Comparison of ENCODE assay signal across 20 cellular contexts in genomic region chr16:65002265-65002664, GRCh38.
DNase-seq lines count a peak whose midpoint lies in the region; ATAC-seq and TF ChIP-seq lines count a peak whose summit lies in the region.
"Had no signal": no experiment of that assay in that cellular context is flagged by ENCODE, and none has a peak within 500 bp of the region (broad histone marks: within the 10 kb centered on the region; RNA-seq: fewer than 3 reads in every experiment).

No MANE protein-coding gene starts in this region.

- H3K9me3 ChIP-seq in SJSA1 (replicated peaks) (no peaks in the 10 kb centered on the region), osteoblast (ENCODE audit: low read depth, low read length) (no peaks in the 10 kb centered on the region)
- no peaks in the 10 kb centered on the region for H3K9me3 ChIP-seq in effector memory CD4-positive, alpha-beta T cell (ENCODE audit: control insufficient read depth, low read length)
- H3K9me3 ChIP-seq: gastrocnemius medialis, mucosa of descending colon had no signal

- no peak overlapping the region for H3K4me2 ChIP-seq in osteoblast (ENCODE audit: insufficient read depth, low read length)
- H3K4me2 ChIP-seq: PC-9 had no signal

- DNase-seq in COLO829 (ENCODE audit: low spot score) (peak; percentile 69), SJSA1 (ENCODE audit: low read depth in 1 of 2, low spot score in 2 of 2) (peak; percentile 46 to 57), fibroblast of gingiva (ENCODE audit: low read depth) (peak; percentile 68), osteoblast (ENCODE audit: insufficient read length, low spot score, missing footprints) (peak; percentile 88), T-helper 1 cell (no peak)
- no peak for DNase-seq in stimulated activated CD4-positive, alpha-beta T cell treated with anti-CD3 and anti-CD28 coated beads, Interleukin-2, amount 100 ng/mL, for 24 hours
- DNase-seq in effector memory CD4-positive, alpha-beta T cell: no peak
- DNase-seq: activated naive CD8-positive, alpha-beta T cell treated with anti-CD3 and anti-CD28 coated beads, Interleukin-2, amount 50 U/mL, for 24 hours; activated T-cell treated with anti-CD3 and anti-CD28 coated beads, Interleukin-2, amount 50 U/mL, for 1 hour; CD4-positive, CD25-positive, alpha-beta regulatory T cell; gastrocnemius medialis; GDM1; mucosa of descending colon; NCI-H1436; NCI-H510A treated with DMSO at 0.1 percent for 48 hours; PC-9; stimulated activated CD4-positive, alpha-beta T cell treated with anti-CD3 and anti-CD28 coated beads, Interleukin-2, amount 100 ng/mL, for 48 hours; T-helper 17 cell had no signal

- peaks cover 30% of the 10 kb centered on the region for H4K20me1 ChIP-seq in osteoblast (ENCODE audit: insufficient read depth, low read length)

- TF ChIP-seq CTCF in osteoblast (IDR thresholded peaks at IDR 0.05; ENCODE audit: extremely low read depth, low read depth, low read length): no peak

- H3K36me3 ChIP-seq in SJSA1: peaks cover 25% of the 10 kb centered on the region
- peaks cover 83% of the 10 kb centered on the region for H3K36me3 ChIP-seq in osteoblast (ENCODE audit: insufficient read depth, low read length)
- no peaks in the 10 kb centered on the region for H3K36me3 ChIP-seq in effector memory CD4-positive, alpha-beta T cell (ENCODE audit: control insufficient read depth, insufficient read depth, low read length)
- H3K36me3 ChIP-seq: gastrocnemius medialis had no signal

- ATAC-seq in HG03378 (IDR thresholded peaks at IDR 0.05; ENCODE audit: unreplicated experiment): no peak
- ATAC-seq: activated naive CD8-positive, alpha-beta T cell treated with anti-CD3 and anti-CD28 coated beads, Interleukin-2, amount 50 U/mL, for 24 hours; gastrocnemius medialis; K562; mucosa of descending colon; T-helper 17 cell had no signal

- peak overlapping the region; percentile 20; the same call in 1 of the 2 replicates for H3K27ac ChIP-seq in SJSA1
- peak overlapping the region; percentile 84 for H3K27ac ChIP-seq in osteoblast (ENCODE audit: low read depth, low read length)
- no peak overlapping the region for H3K27ac ChIP-seq in effector memory CD4-positive, alpha-beta T cell (ENCODE audit: insufficient read depth, low read length, poor library complexity, severe bottlenecking)
- H3K27ac ChIP-seq: gastrocnemius medialis, PC-9 had no signal

- peaks cover 62% of the 10 kb centered on the region for H3K79me2 ChIP-seq in osteoblast (ENCODE audit: insufficient read depth, low read length)

- H3K4me3 ChIP-seq in SJSA1 (no peak overlapping the region), osteoblast (ENCODE audit: insufficient read depth, low read length) (no peak overlapping the region)
- no peak overlapping the region for H3K4me3 ChIP-seq in effector memory CD4-positive, alpha-beta T cell (ENCODE audit: insufficient read depth, low read depth, low read length, poor library complexity, severe bottlenecking)
- H3K4me3 ChIP-seq: gastrocnemius medialis, K562, mucosa of descending colon, PC-9 had no signal

- H3K4me1 ChIP-seq in SJSA1 (replicated peaks) (peaks cover 11% of the 10 kb centered on the region), osteoblast (ENCODE audit: insufficient read depth, low read length) (peaks cover 13% of the 10 kb centered on the region)
- no peaks in the 10 kb centered on the region for H3K4me1 ChIP-seq in effector memory CD4-positive, alpha-beta T cell (ENCODE audit: control insufficient read depth, insufficient read depth, low read length, poor library complexity, severe bottlenecking)
- H3K4me1 ChIP-seq: gastrocnemius medialis had no signal

- H3K27me3 ChIP-seq in SJSA1 (replicated peaks): no peaks in the 10 kb centered on the region
- no peaks in the 10 kb centered on the region for H3K27me3 ChIP-seq in osteoblast (ENCODE audit: insufficient read depth, low read length)
- H3K27me3 ChIP-seq in effector memory CD4-positive, alpha-beta T cell (replicated peaks; ENCODE audit: control insufficient read depth, insufficient read depth, low read length, poor library complexity, severe bottlenecking): no peaks in the 10 kb centered on the region
- H3K27me3 ChIP-seq: gastrocnemius medialis had no signal

- no peak overlapping the region for H2AFZ ChIP-seq in osteoblast (ENCODE audit: low read length)
- H2AFZ ChIP-seq: PC-9 had no signal

Comparison
In these comparisons a context has a peak if more than half of its experiments do, and no peak if none do; other contexts are left out.
1. DNase-seq: peak in COLO829 (single experiment), SJSA1 (2 of 2), fibroblast of gingiva (single experiment) and osteoblast (single experiment); none in stimulated activated CD4-positive, alpha-beta T cell treated with anti-CD3 and anti-CD28 coated beads, Interleukin-2, amount 100 ng/mL, for 24 hours (0 of 2), effector memory CD4-positive, alpha-beta T cell (0 of 3) and T-helper 1 cell (0 of 5).